9 cellular contexts compared by ENCODE assay signal in genomic region chrX:80578518-80579105, GRCh38.
DNase-seq lines count a peak whose midpoint lies in the region; ATAC-seq and TF ChIP-seq lines count a peak whose summit lies in the region.
"Had no signal": no experiment of that assay in that cellular context is flagged by ENCODE, and none has a peak within 500 bp of the region (broad histone marks: within the 10 kb centered on the region; RNA-seq: fewer than 3 reads in every experiment).

No MANE protein-coding gene starts in this region.

- H3K4me1 Mint-ChIP-seq in WTC11: peaks cover 10% of the 10 kb centered on the region
- H3K4me1 Mint-ChIP-seq in stimulated activated naive B cell treated with anti-CD40 and anti-IgM and Interleukin-4, amounts not matched to agents 10 μg/mL and 1 μg/mL and 100 μg/mL, for 72 hours: no peaks in the 10 kb centered on the region

- no peaks in the 10 kb centered on the region for H3K27me3 Mint-ChIP-seq in WTC11 (ENCODE audit: low read depth)
- no peaks in the 10 kb centered on the region for H3K27me3 Mint-ChIP-seq in stimulated activated naive B cell treated with anti-CD40 and anti-IgM and Interleukin-4, amounts not matched to agents 10 μg/mL and 1 μg/mL and 100 μg/mL, for 72 hours
- H3K27me3 Mint-ChIP-seq: activated naive CD8-positive, alpha-beta T cell had no signal

- WGBS in liver: 20% methylated on average over 3 of the region's 3 CpGs

- POLR2A ChIA-PET in WTC11 (lab: Charles Lee): no interaction called here

- peak; percentile 58 to 76 for TF ChIP-seq RAD21 in liver (IDR thresholded peaks at IDR 0.05)

- H3K27ac Mint-ChIP-seq in WTC11: no peak overlapping the region
- no peak overlapping the region for H3K27ac Mint-ChIP-seq in stimulated activated naive B cell treated with anti-CD40 and anti-IgM and Interleukin-4, amounts not matched to agents 10 μg/mL and 1 μg/mL and 100 μg/mL, for 72 hours
- H3K27ac Mint-ChIP-seq: activated naive CD8-positive, alpha-beta T cell had no signal

- H3K36me3 ChIP-seq in liver (ENCODE audit: control insufficient read depth in 4 of 4, insufficient read depth in 3 of 4, low read depth in 1 of 4, low read length in 3 of 4): no peaks in the 10 kb centered on the region

- peaks cover 3% of the 10 kb centered on the region; the same call in 1 of the 2 replicates for H3K36me3 Mint-ChIP-seq in WTC11
- no peaks in the 10 kb centered on the region for H3K36me3 Mint-ChIP-seq in stimulated activated naive B cell treated with anti-CD40 and anti-IgM and Interleukin-4, amounts not matched to agents 10 μg/mL and 1 μg/mL and 100 μg/mL, for 72 hours
- H3K36me3 Mint-ChIP-seq: activated naive CD8-positive, alpha-beta T cell had no signal

- H3K27ac ChIP-seq in liver (ENCODE audit: low read depth in 1 of 2, low read length in 2 of 2): no peak overlapping the region

- H3K9me3 Mint-ChIP-seq in WTC11: peaks cover 9% of the 10 kb centered on the region
- peaks cover 0 to under 1% of the 10 kb centered on the region in 2 donors for H3K9me3 Mint-ChIP-seq in stimulated activated naive B cell treated with anti-CD40 and anti-IgM and Interleukin-4, amounts not matched to agents 10 μg/mL and 1 μg/mL and 100 μg/mL, for 72 hours

- CTCF ChIA-PET in WTC11 (lab: Charles Lee): no interaction called here

- no peaks in the 10 kb centered on the region for H3K4me1 ChIP-seq in liver (ENCODE audit: control insufficient read depth in 4 of 4, insufficient read depth in 4 of 4, low read length in 3 of 4)

- no peaks in the 10 kb centered on the region for H3K27me3 ChIP-seq in liver (ENCODE audit: control insufficient read depth in 4 of 4, insufficient read depth in 4 of 4, low read length in 3 of 4)

- no peak overlapping the region for H3K4me3 ChIP-seq in liver (ENCODE audit: low read depth in 1 of 3, low read length in 3 of 3)

- TF ChIP-seq CTCF in WTC11 (IDR thresholded peaks at IDR 0.05) (peak; percentile 28; the same call in 1 of the 2 replicates), liver (IDR thresholded peaks at IDR 0.05; ENCODE audit: low read depth, low read length, missing input control) (peak; percentile 41)

- DNase-seq in NOMO-1 (lab: John Stamatoyannopoulos, UW; ENCODE audit: unreplicated experiment in 2 of 2): peak; percentile 0 to 1
- DNase-seq in NOMO-1 treated with dmso at 0.1 percent for 144 hours (lab: John Stamatoyannopoulos, UW; ENCODE audit: unreplicated experiment): no peak
- DNase-seq in HPDE6-E6E7 (ENCODE audit: extremely low spot score): peak; percentile 9
- no peak for DNase-seq in WTC11 (ENCODE audit: low spot score)
- no peak for DNase-seq in stimulated activated naive B cell treated with anti-CD40 and anti-IgM and Interleukin-4, amounts not matched to agents 10 μg/mL and 1 μg/mL and 100 μg/mL, for 72 hours

- peak; percentile 43; the same call in 1 of the 2 replicates for ATAC-seq in WTC11
- no peak for ATAC-seq in GM19452 (IDR thresholded peaks at IDR 0.05; ENCODE audit: unreplicated experiment)
- no peak for ATAC-seq in HG03457 (IDR thresholded peaks at IDR 0.05; ENCODE audit: unreplicated experiment)
- ATAC-seq in stimulated activated naive B cell treated with anti-CD40 and anti-IgM and Interleukin-4, amounts not matched to agents 10 μg/mL and 1 μg/mL and 100 μg/mL, for 72 hours (replicated peaks): no peak

- H3K4me3 Mint-ChIP-seq in WTC11: no peak overlapping the region
- H3K4me3 Mint-ChIP-seq in stimulated activated naive B cell treated with anti-CD40 and anti-IgM and Interleukin-4, amounts not matched to agents 10 μg/mL and 1 μg/mL and 100 μg/mL, for 72 hours: no peak overlapping the region
- H3K4me3 Mint-ChIP-seq: activated naive CD8-positive, alpha-beta T cell had no signal

- H3K9me3 ChIP-seq in liver (ENCODE audit: control insufficient read depth in 4 of 4, low read length in 3 of 4): no peaks in the 10 kb centered on the region

- H3K9ac ChIP-seq in liver (ENCODE audit: low read depth in 1 of 2, low read length in 2 of 2): no peak overlapping the region

TF ChIP-seq in WTC11, 78 proteins besides CTCF, POLR2A, EP300 and RAD21 (continues in another document):
- TF ChIP-seq RORB (CRISPR knock-in tag; IDR thresholded peaks at IDR 0.05): no peak
- TF ChIP-seq NR3C1 (CRISPR knock-in tag; conservative IDR thresholded peaks at IDR 0.05; ENCODE audit: low read depth): no peak
- TF ChIP-seq ZNF232 (CRISPR knock-in tag; IDR thresholded peaks at IDR 0.05): no peak
- TF ChIP-seq ATF3 (CRISPR knock-in tag; conservative IDR thresholded peaks at IDR 0.05): no peak
- no peak for TF ChIP-seq ATF1 (CRISPR knock-in tag; IDR thresholded peaks at IDR 0.05)
- TF ChIP-seq TEAD4 (CRISPR knock-in tag; IDR thresholded peaks at IDR 0.05): no peak
- TF ChIP-seq ZNF532 (CRISPR knock-in tag; IDR thresholded peaks at IDR 0.05; ENCODE audit: borderline replicate concordance): no peak

TF ChIP-seq in liver, 16 proteins besides CTCF, POLR2A, EP300 and RAD21:
- TF ChIP-seq JUND (IDR thresholded peaks at IDR 0.05): no peak

Comparison
In these comparisons a context has a peak if more than half of its experiments do, and no peak if none do; other contexts are left out.
1. DNase-seq: peak in NOMO-1 (2 of 2) and HPDE6-E6E7 (single experiment); none in NOMO-1 treated with dmso at 0.1 percent for 144 hours (single experiment), WTC11 (single experiment) and stimulated activated naive B cell treated with anti-CD40 and anti-IgM and Interleukin-4, amounts not matched to agents 10 μg/mL and 1 μg/mL and 100 μg/mL, for 72 hours (single experiment).